In the genomic region with DNA sequence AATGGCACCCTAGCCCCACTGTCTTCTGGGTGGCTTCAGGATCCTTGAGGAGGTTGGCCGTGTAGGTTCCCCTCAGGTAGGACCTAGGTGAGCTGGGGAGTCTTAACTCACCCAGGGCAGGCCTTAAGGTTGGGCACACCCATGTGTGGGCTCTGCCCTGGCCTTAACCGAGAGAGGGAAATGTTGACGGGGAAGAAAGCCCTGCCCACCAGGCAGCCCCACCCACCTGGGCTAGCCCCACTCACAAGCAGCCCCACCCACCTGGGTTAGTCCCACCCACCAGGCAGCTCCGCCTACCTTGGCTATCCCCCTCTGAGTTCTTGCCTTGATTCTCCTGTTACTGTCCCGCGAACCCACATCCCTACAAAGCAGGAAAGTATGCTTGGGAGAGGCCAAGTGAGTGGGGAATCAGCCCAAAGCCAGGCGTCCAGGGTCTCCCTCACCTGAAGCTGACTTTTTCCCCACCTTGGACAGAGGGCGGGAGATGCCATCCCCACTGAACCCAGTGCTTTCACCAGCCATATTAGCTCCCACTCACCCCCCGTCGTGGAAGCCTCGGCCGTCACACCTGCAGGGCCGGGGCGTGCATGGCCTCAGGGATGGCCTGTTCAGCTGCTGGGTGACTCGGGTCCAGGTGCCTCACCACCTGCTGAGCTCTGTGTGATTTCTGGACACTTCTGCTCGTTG, we compare ENCODE assay signal across 8 cellular contexts. TPM values are rescaled to one million over a fixed set of nuclear protein-coding genes. Genes with fewer than 3 reads are reported as not detected.
A peak's percentile ranks its signal among the peaks of the same experiment; 100 is the strongest.
DNase-seq lines count a peak whose midpoint lies in the region; TF ChIP-seq lines count a peak whose summit lies in the region.

TSS of gene MYEOV (plus strand) at position 337 of the 687 bp plus-strand sequence. CDS start 1,200 bp downstream, outside the sequence.

- H3K27ac ChIP-seq in HEK293 (ENCODE audit: extremely low read depth, low read depth, low read length), result no peak within 1 kb of the TSS
- H3K27ac ChIP-seq in WERI-Rb-1, result no peak within 1 kb of the TSS
- no peak within 1 kb of the TSS for H3K27ac ChIP-seq in tibial artery

- CTCF ChIA-PET in HEK293 (lab: Yijun Ruan, JAX), result interaction anchor here (0.5 to 2.7 kb wide), 13 partner anchors 8 to 376 kb away, joined by 3 to 12 read pairs (median 4); partner anchors contain the start of gene TPCN2

- TF ChIP-seq CTCF in BE2C (IDR thresholded peaks at IDR 0.05; ENCODE audit: low read depth, low read length) (no peak), HEK293 (tag by site-specific recombination; IDR thresholded peaks at IDR 0.05) (no peak), WERI-Rb-1 (IDR thresholded peaks at IDR 0.05; ENCODE audit: low read depth, low read length) (no peak), tibial artery (IDR thresholded peaks at IDR 0.05) (no peak)

- POLR2A ChIA-PET in HEK293 (lab: Yijun Ruan, JAX), result no interaction called here

- H3K4me3 ChIP-seq in BE2C (ENCODE audit: low read depth, low read length), result no peak within 1 kb of the TSS
- no peak within 1 kb of the TSS for H3K4me3 ChIP-seq in HEK293 (ENCODE audit: low read depth, low read length)
- no peak within 1 kb of the TSS for H3K4me3 ChIP-seq in WERI-Rb-1 (ENCODE audit: low read depth, low read length)
- no peak within 1 kb of the TSS for H3K4me3 ChIP-seq in tibial artery

- H3K36me3 ChIP-seq in BE2C, result no peaks in the 10 kb centered on the region
- no peaks in the 10 kb centered on the region for H3K36me3 ChIP-seq in HEK293 (ENCODE audit: control insufficient read depth in 2 of 2, insufficient read depth in 1 of 2, low read length in 2 of 2)
- no peaks in the 10 kb centered on the region for H3K36me3 ChIP-seq in WERI-Rb-1
- H3K36me3 ChIP-seq in tibial artery, result no peaks in the 10 kb centered on the region

- H3K9me3 ChIP-seq in BE2C (no peaks in the 10 kb centered on the region), HEK293 (ENCODE audit: control insufficient read depth, insufficient read depth, low read depth, low read length) (no peaks in the 10 kb centered on the region), WERI-Rb-1 (ENCODE audit: severe bottlenecking) (peaks cover 4% of the 10 kb centered on the region), tibial artery (no peaks in the 10 kb centered on the region)

- peaks cover 18% of the 10 kb centered on the region for H3K4me1 ChIP-seq in BE2C
- no peaks in the 10 kb centered on the region for H3K4me1 ChIP-seq in HEK293 (ENCODE audit: control insufficient read depth, insufficient read depth, low read length)
- peaks cover 10 to 33% (median 27%) of the 10 kb centered on the region in 4 donors for H3K4me1 ChIP-seq in tibial artery

- intact Hi-C loops in tibial artery (cut with DNase I; ENCODE audit: low total_unique reads), result loop anchor here (10.0 kb wide), 1 partner anchor 179 kb away; no protein-coding TSS in a partner anchor

- H3K27me3 ChIP-seq in BE2C (no peaks in the 10 kb centered on the region), WERI-Rb-1 (ENCODE audit: insufficient read depth, low read depth, severe bottlenecking) (peaks cover 61% of the 10 kb centered on the region), tibial artery (no peaks in the 10 kb centered on the region)

- peak; percentile 92 for DNase-seq in BE2C
- peak; percentile 34 for DNase-seq in WERI-Rb-1
- DNase-seq in germinal center (ENCODE audit: low spot score), result peak; percentile 93
- DNase-seq in NCI-H69 (lab: John Stamatoyannopoulos, UW), result no peak
- DNase-seq in foreskin melanocyte, result no peak
- DNase-seq in inferior parietal cortex (ENCODE audit: extremely low spot score), result no peak
- DNase-seq in tibial artery, result no peak

TF ChIP-seq in HEK293, 187 proteins besides CTCF, POLR2A, EP300 and RAD21:
- TF ChIP-seq ZNF214 (tag by site-specific recombination; IDR thresholded peaks at IDR 0.05; ENCODE audit: borderline replicate concordance) (no peak), ZNF292 (tag by site-specific recombination; IDR thresholded peaks at IDR 0.05; ENCODE audit: borderline replicate concordance, low read depth) (no peak), ZNF146 (tag by site-specific recombination; IDR thresholded peaks at IDR 0.05) (no peak), ZNF2 (tag by site-specific recombination; IDR thresholded peaks at IDR 0.05) (no peak), PRDM10 (tag by site-specific recombination; IDR thresholded peaks at IDR 0.05) (peak; percentile 58), SALL2 (tag by site-specific recombination; IDR thresholded peaks at IDR 0.05; ENCODE audit: borderline replicate concordance) (no peak), FEZF1 (tag by site-specific recombination; IDR thresholded peaks at IDR 0.05) (no peak), ZNF521 (tag by site-specific recombination; IDR thresholded peaks at IDR 0.05) (no peak), ZNF449 (tag by site-specific recombination; IDR thresholded peaks at IDR 0.05) (peak; percentile 84), KLF8 (tag by site-specific recombination; IDR thresholded peaks at IDR 0.05) (0 out of 2 replicates have a peak, but pooled peaks have one; percentile 27), SP2 (tag by site-specific recombination; IDR thresholded peaks at IDR 0.05) (peak; percentile 32), ZNF654 (tag by site-specific recombination; IDR thresholded peaks at IDR 0.05; ENCODE audit: low read depth) (no peak), ZNF555 (tag by site-specific recombination; conservative IDR thresholded peaks at IDR 0.05) (no peak), ZNF175 (tag by site-specific recombination; IDR thresholded peaks at IDR 0.05) (no peak), ZNF544 (tag by site-specific recombination; IDR thresholded peaks at IDR 0.05) (no peak)
- TF ChIP-seq, protein P1, sequence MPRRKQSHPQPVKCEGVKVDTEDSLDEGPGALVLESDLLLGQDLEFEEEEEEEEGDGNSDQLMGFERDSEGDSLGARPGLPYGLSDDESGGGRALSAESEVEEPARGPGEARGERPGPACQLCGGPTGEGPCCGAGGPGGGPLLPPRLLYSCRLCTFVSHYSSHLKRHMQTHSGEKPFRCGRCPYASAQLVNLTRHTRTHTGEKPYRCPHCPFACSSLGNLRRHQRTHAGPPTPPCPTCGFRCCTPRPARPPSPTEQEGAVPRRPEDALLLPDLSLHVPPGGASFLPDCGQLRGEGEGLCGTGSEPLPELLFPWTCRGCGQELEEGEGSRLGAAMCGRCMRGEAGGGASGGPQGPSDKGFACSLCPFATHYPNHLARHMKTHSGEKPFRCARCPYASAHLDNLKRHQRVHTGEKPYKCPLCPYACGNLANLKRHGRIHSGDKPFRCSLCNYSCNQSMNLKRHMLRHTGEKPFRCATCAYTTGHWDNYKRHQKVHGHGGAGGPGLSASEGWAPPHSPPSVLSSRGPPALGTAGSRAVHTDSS (tag by site-specific recombination; IDR thresholded peaks at IDR 0.05), result no peak

RNA-seq across cellular contexts. Expression of gene MYEOV, which starts in this region (rescaled TPM):
- polyA plus RNA-seq in BE2C (2012; ENCODE audit: insufficient read depth, insufficient read length, low read depth), result 2.7 TPM

Comparison
In these comparisons a context has a peak if more than half of its experiments do, and no peak if none do; other contexts are left out.
1. DNase-seq: peak in BE2C (single experiment), WERI-Rb-1 (single experiment) and germinal center (single experiment); none in NCI-H69 (single experiment), foreskin melanocyte (single experiment), inferior parietal cortex (single experiment) and tibial artery (0 of 2).